ENCODE assay signal across 15 cellular contexts in genomic region chr12:15453613-15454012, GRCh38.
A peak's percentile ranks its signal among the peaks of the same experiment; 100 is the strongest.
DNase-seq lines count a peak whose midpoint lies in the region; ATAC-seq and TF ChIP-seq lines count a peak whose summit lies in the region.
"Had no signal": no experiment of that assay in that cellular context is flagged by ENCODE, and none has a peak within 500 bp of the region (broad histone marks: within the 10 kb centered on the region; RNA-seq: fewer than 3 reads in every experiment).

No MANE protein-coding gene starts in this region.

- no TSS peak for BruUV-seq in A673 (replicated peaks; lab: Mats Ljungman, UMichigan)

- no peak for TF ChIP-seq CTCF in A673 (conservative IDR thresholded peaks at IDR 0.05; ENCODE audit: low read depth, low read length)

- H3K4me3 ChIP-seq in A673 (ENCODE audit: low read depth, low read length, poor library complexity, severe bottlenecking): no peak overlapping the region
- H3K4me3 ChIP-seq: A549, upper lobe of left lung had no signal

- intact Hi-C loops in A673 (cut with micrococcal nuclease; ENCODE audit: unreplicated experiment): no loop called here

- H3K4me1 ChIP-seq in A673 (ENCODE audit: insufficient read depth, low read length, poor library complexity, severe bottlenecking): no peaks in the 10 kb centered on the region
- H3K4me1 ChIP-seq: A549, upper lobe of left lung had no signal

- no peak for DNase-seq in stimulated activated naive CD8-positive, alpha-beta T cell treated with anti-CD3 and anti-CD28 coated beads, Interleukin-15, amount 100 ng/mL, for 72 hours
- no peak for DNase-seq in stimulated activated naive CD8-positive, alpha-beta T cell treated with anti-CD3 and anti-CD28 coated beads, Interleukin-15, Interleukin-2, amounts not matched to agents 100 U/mL and 50 U/mL, for 24 hours
- DNase-seq in MV-4-11 (lab: John Stamatoyannopoulos, UW) (peak; percentile 89), DMS79 treated with DMSO at 0.1 percent for 48 hours (lab: John Stamatoyannopoulos, UW) (no peak), DMS153 (lab: John Stamatoyannopoulos, UW) (no peak), A673 (ENCODE audit: low spot score) (no peak), NCI-H345 (lab: John Stamatoyannopoulos, UW) (no peak)
- DNase-seq: activated naive CD8-positive, alpha-beta T cell treated with anti-CD3 and anti-CD28 coated beads, Interleukin-2, amount 10 ng/mL, durations not matched to agents 7 days and 5 days; NCI-H1092; NCI-H446 treated with DMSO at 0.1 percent for 48 hours; SHP77 treated with DMSO at 0.1 percent for 48 hours; stimulated activated CD4-positive, alpha-beta T cell treated with anti-CD3 and anti-CD28 coated beads, Interleukin-12 subunit alpha, Interleukin-12 subunit beta, amount 100 ng/mL, for 4 hours; upper lobe of left lung had no signal

- no peaks in the 10 kb centered on the region for H3K36me3 ChIP-seq in A673 (ENCODE audit: insufficient read depth, low read length, poor library complexity, severe bottlenecking)
- H3K36me3 ChIP-seq: upper lobe of left lung had no signal

- ATAC-seq in stimulated activated naive CD8-positive, alpha-beta T cell treated with anti-CD3 and anti-CD28 coated beads, Interleukin-15, amount 100 ng/mL, for 72 hours: peak; percentile 52
- no peak for ATAC-seq in stimulated activated naive CD8-positive, alpha-beta T cell treated with anti-CD3 and anti-CD28 coated beads, Interleukin-15, Interleukin-2, amounts not matched to agents 100 U/mL and 50 U/mL, for 24 hours
- ATAC-seq in HG02885 (IDR thresholded peaks at IDR 0.05; ENCODE audit: poor library complexity, unreplicated experiment): peak; percentile 92
- ATAC-seq: A549 had no signal

- no peak overlapping the region for H3K27ac ChIP-seq in A673 (ENCODE audit: low read depth, low read length, poor library complexity, severe bottlenecking)
- H3K27ac ChIP-seq: A549, upper lobe of left lung had no signal

- POLR2A ChIA-PET in A673 (lab: Charles Lee; ENCODE audit: low non-redundant PET): no interaction called here

- no peaks in the 10 kb centered on the region for H3K27me3 ChIP-seq in A673 (replicated peaks; ENCODE audit: insufficient read depth, low read depth, low read length, poor library complexity)
- H3K27me3 ChIP-seq: upper lobe of left lung had no signal

- H3K27ac Mint-ChIP-seq in stimulated activated naive CD8-positive, alpha-beta T cell treated with anti-CD3 and anti-CD28 coated beads, Interleukin-15, amount 100 ng/mL, for 72 hours: peak overlapping the region in 1 of 2 donors; percentile 70
- H3K27ac Mint-ChIP-seq: activated naive CD8-positive, alpha-beta T cell treated with anti-CD3 and anti-CD28 coated beads, Interleukin-2, amount 10 ng/mL, durations not matched to agents 7 days and 5 days had no signal

- H3K9me3 Mint-ChIP-seq in stimulated activated naive CD8-positive, alpha-beta T cell treated with anti-CD3 and anti-CD28 coated beads, Interleukin-15, amount 100 ng/mL, for 72 hours: peaks cover 14 to 24% of the 10 kb centered on the region in 2 donors

- peaks cover 6% of the 10 kb centered on the region for H3K4me1 Mint-ChIP-seq in stimulated activated naive CD8-positive, alpha-beta T cell treated with anti-CD3 and anti-CD28 coated beads, Interleukin-15, amount 100 ng/mL, for 72 hours

- no peaks in the 10 kb centered on the region for H3K27me3 Mint-ChIP-seq in stimulated activated naive CD8-positive, alpha-beta T cell treated with anti-CD3 and anti-CD28 coated beads, Interleukin-15, amount 100 ng/mL, for 72 hours
- H3K27me3 Mint-ChIP-seq: activated naive CD8-positive, alpha-beta T cell treated with anti-CD3 and anti-CD28 coated beads, Interleukin-2, amount 10 ng/mL, durations not matched to agents 7 days and 5 days had no signal

- CTCF ChIA-PET in A673 (lab: Charles Lee): no interaction called here

- peaks cover 8% of the 10 kb centered on the region for H3K9me3 ChIP-seq in A673 (ENCODE audit: low read depth, low read length, poor library complexity, severe bottlenecking)
- H3K9me3 ChIP-seq: A549 had no signal

- no peak overlapping the region for H3K4me3 Mint-ChIP-seq in stimulated activated naive CD8-positive, alpha-beta T cell treated with anti-CD3 and anti-CD28 coated beads, Interleukin-15, amount 100 ng/mL, for 72 hours
- H3K4me3 Mint-ChIP-seq: activated naive CD8-positive, alpha-beta T cell treated with anti-CD3 and anti-CD28 coated beads, Interleukin-2, amount 10 ng/mL, durations not matched to agents 7 days and 5 days had no signal
